Comparison of ENCODE assay signal across 12 cellular contexts in the genomic region with DNA sequence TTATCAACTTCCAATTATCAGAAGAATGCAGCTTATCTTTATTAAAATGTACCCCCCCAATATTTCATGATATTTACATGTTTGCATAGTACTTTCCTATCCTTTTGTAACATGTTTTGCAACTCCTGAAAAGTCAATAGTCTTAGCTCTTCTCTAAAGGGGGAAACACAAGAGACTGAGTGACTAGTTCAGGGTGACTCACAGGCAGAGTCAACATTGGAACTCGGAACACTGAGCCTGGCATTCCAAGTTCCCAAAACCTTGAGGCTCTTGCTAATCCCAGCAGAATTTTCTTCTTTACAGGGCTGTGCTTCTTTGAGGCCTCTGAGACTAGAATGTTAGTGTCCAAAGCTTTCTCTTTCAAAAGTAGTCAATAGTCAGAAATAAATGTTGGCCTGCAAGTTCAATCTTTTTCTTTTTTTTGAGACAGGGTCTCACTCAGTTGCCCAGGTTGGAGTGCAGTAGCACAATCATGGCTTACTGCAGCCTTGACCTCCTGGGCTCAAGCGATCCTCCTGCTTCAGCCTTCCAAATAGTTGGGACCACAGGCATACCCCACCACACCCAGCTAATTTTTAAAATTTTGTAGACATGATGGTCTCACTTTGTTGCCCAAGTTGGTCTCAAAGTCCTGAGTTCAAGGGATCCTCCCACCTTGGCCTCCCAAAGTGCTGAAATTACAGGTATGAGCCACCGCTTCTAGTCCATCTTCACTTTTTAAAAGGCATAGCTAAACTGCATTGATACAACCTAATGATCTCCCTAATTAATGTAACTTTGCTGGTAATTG. TPM values are rescaled to one million over a fixed set of nuclear protein-coding genes. Genes with fewer than 3 reads are reported as not detected.
A peak's percentile ranks its signal among the peaks of the same experiment; 100 is the strongest.
DNase-seq lines count a peak whose midpoint lies in the region; ATAC-seq and TF ChIP-seq lines count a peak whose summit lies in the region.
"Had no signal": no experiment of that assay in that cellular context is flagged by ENCODE, and none has a peak within 500 bp of the region (broad histone marks: within the 10 kb centered on the region; RNA-seq: fewer than 3 reads in every experiment).

No MANE protein-coding gene starts in this region.

- TF ChIP-seq EP300 in ovary (IDR thresholded peaks at IDR 0.05) = no peak

- intact Hi-C loops in body of pancreas (cut with DNase I) (no loop called here), ovary (cut with DNase I) (no loop called here), gastrocnemius medialis (cut with DNase I; ENCODE audit: low total_unique reads) (no loop called here)

- DNase-seq in AG08395 (ENCODE audit: low spot score) (peak; percentile 67), LHCN-M2 (ENCODE audit: low read depth) (peak; percentile 73), body of pancreas (peak in 3 of 4 donors; percentile 10 to 48 (median 17)), kidney tubule cell (ENCODE audit: low spot score) (peak; percentile 82), NOMO-1 treated with DMSO at 0.1 percent for 48 hours (lab: John Stamatoyannopoulos, UW; ENCODE audit: unreplicated experiment) (no peak), ovary (no peak), gastrocnemius medialis (no peak), 8988T (no peak)
- DNase-seq: activated B cell treated with CpG ODN at 0.5 μM for 24 hours, aorta, NCI-H2081 treated with DMSO at 0.1 percent for 48 hours had no signal

- WGBS in body of pancreas, 2 donors = 67 to 72% methylated on average over 3 of the region's 3 CpGs
- WGBS in ovary, 3 donors = 86 to 92% (median 90%) methylated on average over 3 of the region's 3 CpGs

- ATAC-seq in body of pancreas = peak; percentile 55
- ATAC-seq in gastrocnemius medialis = no peak
- ATAC-seq: stimulated activated effector memory CD8-positive, alpha-beta T cell treated with anti-CD3 and anti-CD28 coated beads, Interleukin-12 subunit alpha, Interleukin-12 subunit beta, amount 100 ng/mL, for 72 hours had no signal

- no peak for TF ChIP-seq POLR2A in body of pancreas (IDR thresholded peaks at IDR 0.05)
- no peak for TF ChIP-seq POLR2A in ovary (IDR thresholded peaks at IDR 0.05)
- no peak for TF ChIP-seq POLR2A in gastrocnemius medialis (IDR thresholded peaks at IDR 0.05)

- H3K27ac ChIP-seq in body of pancreas = peak overlapping the region in 1 of 4 donors; percentile 32
- H3K27ac ChIP-seq in ovary = no peak overlapping the region
- no peak overlapping the region for H3K27ac ChIP-seq in gastrocnemius medialis

- H3K27me3 ChIP-seq in body of pancreas = no peaks in the 10 kb centered on the region
- no peaks in the 10 kb centered on the region for H3K27me3 ChIP-seq in ovary
- no peaks in the 10 kb centered on the region for H3K27me3 ChIP-seq in gastrocnemius medialis

- H3K9me3 ChIP-seq in body of pancreas = no peaks in the 10 kb centered on the region
- H3K9me3 ChIP-seq in ovary = no peaks in the 10 kb centered on the region
- H3K9me3 ChIP-seq in gastrocnemius medialis = no peaks in the 10 kb centered on the region

- no peak overlapping the region for H3K4me3 ChIP-seq in body of pancreas
- no peak overlapping the region for H3K4me3 ChIP-seq in ovary
- no peak overlapping the region for H3K4me3 ChIP-seq in gastrocnemius medialis

- H3K36me3 ChIP-seq in body of pancreas (replicated peaks in 1 of 2; ENCODE audit: insufficient read depth in 1 of 2, low read depth in 2 of 2) = no peaks in the 10 kb centered on the region
- H3K36me3 ChIP-seq in ovary = no peaks in the 10 kb centered on the region
- no peaks in the 10 kb centered on the region for H3K36me3 ChIP-seq in gastrocnemius medialis

- H3K4me1 ChIP-seq in body of pancreas = peaks cover 28% of the 10 kb centered on the region
- H3K4me1 ChIP-seq in ovary (ENCODE audit: insufficient read depth) = no peaks in the 10 kb centered on the region
- no peaks in the 10 kb centered on the region for H3K4me1 ChIP-seq in gastrocnemius medialis

- no peak for TF ChIP-seq CTCF in body of pancreas (IDR thresholded peaks at IDR 0.05)
- TF ChIP-seq CTCF in ovary (IDR thresholded peaks at IDR 0.05) = no peak
- TF ChIP-seq CTCF in gastrocnemius medialis (IDR thresholded peaks at IDR 0.05 in 4 of 5, conservative IDR thresholded peaks at IDR 0.05 in 1 of 5) = no peak

- in situ Hi-C loops in gastrocnemius medialis (cut with MboI; ENCODE audit: low sequenced_read_pairs in 4 of 4) = no loop called here

RNA-seq across cellular contexts. Expression of a gene that starts 37.5 kb away (rescaled TPM):
- total RNA-seq in LHCN-M2 (2014; rRNA removed) = 11.0 and 16.5 TPM in 2 replicates
- 7.3 TPM for polyA plus RNA-seq in LHCN-M2 (2012)
- 1 to 10 TPM; 6.5 to 7.9 TPM for total RNA-seq in body of pancreas
- total RNA-seq in ovary = 10 to 100 TPM in 4 of 7 donors, 1 to 10 TPM in 3; 8.3 to 12.4 (median 10.7) TPM
- 10 to 100 TPM in 1 of 2 donors, 1 to 10 TPM in 1; 3.7 to 11.2 TPM for polyA plus RNA-seq in ovary
- 10 to 100 TPM in 2 of 4 donors, 1 to 10 TPM in 2; 4.9 to 12.4 (median 9.8) TPM for total RNA-seq in gastrocnemius medialis

Comparison
In these comparisons a context has a peak if more than half of its experiments do, and no peak if none do; other contexts are left out.
1. DNase-seq: peak in AG08395 (single experiment), LHCN-M2 (single experiment), body of pancreas (3 of 4) and kidney tubule cell (single experiment); none in NOMO-1 treated with DMSO at 0.1 percent for 48 hours (single experiment), ovary (0 of 5), gastrocnemius medialis (0 of 2) and 8988T (single experiment).